11 cellular contexts compared by ENCODE assay signal in genomic region chr6:11854418-11855165, GRCh38.
DNase-seq lines count a peak whose midpoint lies in the region; ATAC-seq, FAIRE-seq and TF ChIP-seq lines count a peak whose summit lies in the region.
"Had no signal": no experiment of that assay in that cellular context is flagged by ENCODE, and none has a peak within 500 bp of the region (broad histone marks: within the 10 kb centered on the region; RNA-seq: fewer than 3 reads in every experiment).

No MANE protein-coding gene starts in this region.

- H3K4me1 ChIP-seq in ACC112 (ENCODE audit: control insufficient read depth, insufficient read depth, low read length, unreplicated experiment) (peaks cover 24% of the 10 kb centered on the region), psoas muscle (no peaks in the 10 kb centered on the region)

- 49 to 58% (median 52%) methylated on average over 7 of the region's 7 CpGs for WGBS in psoas muscle, 3 donors

- DNase-seq in RCC 7860 (ENCODE audit: low spot score) (peak; percentile 52), foreskin melanocyte (peak; percentile 77), Kasumi-1 (lab: John Stamatoyannopoulos, UW) (no peak), psoas muscle (no peak), NCI-H1930 (lab: John Stamatoyannopoulos, UW) (no peak), cerebellar nuclear complex (lab: John Stamatoyannopoulos, UW) (no peak)
- DNase-seq: DND-41, NCI-H1105 treated with DMSO at 0.1 percent for 48 hours had no signal

- H3K36me3 ChIP-seq in ACC112 (ENCODE audit: insufficient read depth, low read length): no peaks in the 10 kb centered on the region
- no peaks in the 10 kb centered on the region for H3K36me3 ChIP-seq in psoas muscle (ENCODE audit: insufficient read depth in 1 of 2, low read depth in 1 of 2)

- H3K9me3 ChIP-seq in psoas muscle: no peaks in the 10 kb centered on the region

- peak; percentile 89 for FAIRE-seq in RCC 7860 (lab: Jason Lieb, UNC)

- TF ChIP-seq CTCF in psoas muscle (IDR thresholded peaks at IDR 0.05): no peak

- peak overlapping the region; percentile 50; the same call in 1 of the 2 replicates for H3K27ac ChIP-seq in ACC112 (ENCODE audit: low read depth, low read length)
- H3K27ac ChIP-seq in psoas muscle: no peak overlapping the region

- intact Hi-C loops in psoas muscle (cut with DNase I): no loop called here

- no peak overlapping the region for H2AFZ ChIP-seq in ACC112 (ENCODE audit: low read length, unreplicated experiment)

- H3K27me3 ChIP-seq in ACC112 (ENCODE audit: insufficient read depth, low read length) (no peaks in the 10 kb centered on the region), psoas muscle (ENCODE audit: insufficient read depth in 3 of 3, low read length in 2 of 3) (peaks cover 0 to 2% (median 0%) of the 10 kb centered on the region in 3 donors)

- no peaks in the 10 kb centered on the region for H3K79me2 ChIP-seq in ACC112 (ENCODE audit: control insufficient read depth, insufficient read depth, low read length, unreplicated experiment)

- H3K4me3 ChIP-seq in ACC112 (ENCODE audit: low read depth, low read length) (no peak overlapping the region; the same call in 1 of the 2 replicates), psoas muscle (no peak overlapping the region)

- ATAC-seq in GM18520 (IDR thresholded peaks at IDR 0.05; ENCODE audit: unreplicated experiment): peak; percentile 42
- no peak for ATAC-seq in psoas muscle
- ATAC-seq: HCT116 had no signal

Comparison
In these comparisons a context has a peak if more than half of its experiments do, and no peak if none do; other contexts are left out.
1. DNase-seq: peak in RCC 7860 (single experiment) and foreskin melanocyte (single experiment); none in Kasumi-1 (0 of 2), psoas muscle (0 of 2), NCI-H1930 (0 of 2) and cerebellar nuclear complex (0 of 2).